17 cellular contexts compared by ENCODE assay signal in the genomic region with DNA sequence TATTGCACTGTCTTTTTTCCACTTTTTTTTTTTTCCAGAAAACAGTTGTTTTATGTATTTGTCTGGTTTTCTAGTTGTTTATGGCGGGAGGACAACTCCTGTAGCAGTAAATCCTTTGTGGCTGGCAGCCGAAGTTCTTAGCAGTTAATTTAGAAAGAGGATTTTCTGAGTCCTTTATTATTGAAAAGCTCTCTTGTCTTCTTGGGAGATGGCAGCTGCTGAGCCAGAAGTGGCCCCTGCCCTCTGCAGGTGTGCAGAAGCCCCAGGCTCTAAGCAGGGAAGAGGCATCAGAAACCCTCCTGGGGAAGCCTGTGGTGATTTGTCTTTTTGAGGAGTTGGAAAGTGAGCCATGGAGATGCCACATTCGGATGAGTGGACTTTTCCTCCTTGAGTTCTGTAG.
A peak's percentile ranks its signal among the peaks of the same experiment; 100 is the strongest.
DNase-seq lines count a peak whose midpoint lies in the region; ATAC-seq and TF ChIP-seq lines count a peak whose summit lies in the region.
"Had no signal": no experiment of that assay in that cellular context is flagged by ENCODE, and none has a peak within 500 bp of the region (broad histone marks: within the 10 kb centered on the region; RNA-seq: fewer than 3 reads in every experiment).

No MANE protein-coding gene starts in this region.

- H3K4me3 Mint-ChIP-seq in activated CD4-positive, alpha-beta memory T cell treated with anti-CD3 and anti-CD28 coated beads, Interleukin-2, amount 10 ng/mL, durations not matched to agents 7 days and 5 days: no peak overlapping the region
- no peak overlapping the region for H3K4me3 Mint-ChIP-seq in activated CD4-positive, alpha-beta memory T cell treated with anti-CD3 and anti-CD28 coated beads for 36 hours
- H3K4me3 Mint-ChIP-seq in T-helper 17 cell (peak overlapping the region; percentile 57), endothelial cell (ENCODE audit: unreplicated experiment) (no peak overlapping the region)

- H3K4me1 ChIP-seq in stomach: no peaks in the 10 kb centered on the region
- H3K4me1 ChIP-seq: A549 had no signal

- H3K4me1 Mint-ChIP-seq in activated CD4-positive, alpha-beta memory T cell treated with anti-CD3 and anti-CD28 coated beads, Interleukin-2, amount 10 ng/mL, durations not matched to agents 7 days and 5 days: peaks cover 12% of the 10 kb centered on the region
- peaks cover 14% of the 10 kb centered on the region for H3K4me1 Mint-ChIP-seq in activated CD4-positive, alpha-beta memory T cell treated with anti-CD3 and anti-CD28 coated beads for 36 hours (ENCODE audit: low read depth)
- H3K4me1 Mint-ChIP-seq in T-helper 17 cell (peaks cover 11% of the 10 kb centered on the region), endothelial cell (ENCODE audit: unreplicated experiment) (no peaks in the 10 kb centered on the region)

- H3K9me3 Mint-ChIP-seq in activated CD4-positive, alpha-beta memory T cell treated with anti-CD3 and anti-CD28 coated beads, Interleukin-2, amount 10 ng/mL, durations not matched to agents 7 days and 5 days: peaks cover 3% of the 10 kb centered on the region
- H3K9me3 Mint-ChIP-seq in activated CD4-positive, alpha-beta memory T cell treated with anti-CD3 and anti-CD28 coated beads for 36 hours: peaks cover 12% of the 10 kb centered on the region
- peaks cover 41% of the 10 kb centered on the region for H3K9me3 Mint-ChIP-seq in endothelial cell (ENCODE audit: unreplicated experiment)

- peaks cover 24% of the 10 kb centered on the region for H3K27me3 Mint-ChIP-seq in activated CD4-positive, alpha-beta memory T cell treated with anti-CD3 and anti-CD28 coated beads, Interleukin-2, amount 10 ng/mL, durations not matched to agents 7 days and 5 days
- H3K27me3 Mint-ChIP-seq in activated CD4-positive, alpha-beta memory T cell treated with anti-CD3 and anti-CD28 coated beads for 36 hours: peaks cover 23% of the 10 kb centered on the region
- H3K27me3 Mint-ChIP-seq in T-helper 17 cell (peaks cover 6% of the 10 kb centered on the region), endothelial cell (ENCODE audit: unreplicated experiment) (peaks cover 4% of the 10 kb centered on the region)

- CTCF ChIA-PET in activated CD4-positive, alpha-beta memory T cell treated with anti-CD3 and anti-CD28 coated beads, Interleukin-2, amount 10 ng/mL, durations not matched to agents 7 days and 5 days (lab: Charles Lee): no interaction called here
- CTCF ChIA-PET in activated CD4-positive, alpha-beta memory T cell treated with anti-CD3 and anti-CD28 coated beads for 36 hours (lab: Charles Lee): no interaction called here

- H3K27ac Mint-ChIP-seq in activated CD4-positive, alpha-beta memory T cell treated with anti-CD3 and anti-CD28 coated beads, Interleukin-2, amount 10 ng/mL, durations not matched to agents 7 days and 5 days: no peak overlapping the region
- no peak overlapping the region for H3K27ac Mint-ChIP-seq in activated CD4-positive, alpha-beta memory T cell treated with anti-CD3 and anti-CD28 coated beads for 36 hours
- H3K27ac Mint-ChIP-seq in T-helper 17 cell (no peak overlapping the region), endothelial cell (ENCODE audit: unreplicated experiment) (no peak overlapping the region)

- no peak overlapping the region for H3K27ac ChIP-seq in stomach
- H3K27ac ChIP-seq: A549, HL-60 had no signal

- WGBS in stomach, 5 donors: 44 to 61% (median 56%) methylated on average over 3 of the region's 3 CpGs

- ATAC-seq in T-helper 17 cell (no peak), left lobe of liver (no peak), HG03521 (IDR thresholded peaks at IDR 0.05; ENCODE audit: unreplicated experiment) (no peak)
- ATAC-seq: A549, K562, Panc1, Right ventricle myocardium inferior had no signal

- intact Hi-C loops in activated CD4-positive, alpha-beta memory T cell treated with anti-CD3 and anti-CD28 coated beads for 36 hours (cut with micrococcal nuclease): no loop called here
- intact Hi-C loops in stomach (cut with DNase I; ENCODE audit: low total_unique reads): no loop called here

- H3K36me3 ChIP-seq in stomach: no peaks in the 10 kb centered on the region

- no peak overlapping the region for H3K4me3 ChIP-seq in stomach
- H3K4me3 ChIP-seq: A549, K562 had no signal

- DNase-seq in activated CD4-positive, alpha-beta memory T cell treated with anti-CD3 and anti-CD28 coated beads, Interleukin-2, amount 10 ng/mL, durations not matched to agents 7 days and 5 days: peak; percentile 9
- no peak for DNase-seq in activated CD4-positive, alpha-beta memory T cell treated with anti-CD3 and anti-CD28 coated beads for 36 hours
- DNase-seq in T-helper 17 cell (no peak), left lobe of liver (ENCODE audit: low spot score) (peak; percentile 6), stomach (peak; percentile 3), endothelial cell (ENCODE audit: low spot score) (no peak), superior temporal gyrus (ENCODE audit: extremely low spot score) (no peak)
- DNase-seq: NCI-H1048, NCI-H146, NCI-H446, NCI-H774 had no signal

- TF ChIP-seq POLR2A in stomach (IDR thresholded peaks at IDR 0.05): no peak

- no peaks in the 10 kb centered on the region for H3K36me3 Mint-ChIP-seq in activated CD4-positive, alpha-beta memory T cell treated with anti-CD3 and anti-CD28 coated beads, Interleukin-2, amount 10 ng/mL, durations not matched to agents 7 days and 5 days (ENCODE audit: low read depth)
- peaks cover 4% of the 10 kb centered on the region for H3K36me3 Mint-ChIP-seq in activated CD4-positive, alpha-beta memory T cell treated with anti-CD3 and anti-CD28 coated beads for 36 hours
- no peaks in the 10 kb centered on the region for H3K36me3 Mint-ChIP-seq in T-helper 17 cell (ENCODE audit: low read depth)
- peaks cover 17% of the 10 kb centered on the region for H3K36me3 Mint-ChIP-seq in endothelial cell (ENCODE audit: low read depth, unreplicated experiment)

- peaks cover 0 to 13% (median 0%) of the 10 kb centered on the region in 3 donors for H3K27me3 ChIP-seq in stomach

- POLR2A ChIA-PET in activated CD4-positive, alpha-beta memory T cell treated with anti-CD3 and anti-CD28 coated beads, Interleukin-2, amount 10 ng/mL, durations not matched to agents 7 days and 5 days (lab: Charles Lee): no interaction called here
- POLR2A ChIA-PET in activated CD4-positive, alpha-beta memory T cell treated with anti-CD3 and anti-CD28 coated beads for 36 hours (lab: Charles Lee): no interaction called here

- no peak for TF ChIP-seq EP300 in stomach (IDR thresholded peaks at IDR 0.05)

- H3K9me3 ChIP-seq in T-helper 17 cell (ENCODE audit: control insufficient read depth, low read length, poor library complexity, severe bottlenecking) (no peaks in the 10 kb centered on the region), stomach (peaks cover 0 to 28% (median 23%) of the 10 kb centered on the region in 4 donors)

- TF ChIP-seq CTCF in stomach (IDR thresholded peaks at IDR 0.05) (no peak), endothelial cell (IDR thresholded peaks at IDR 0.05; ENCODE audit: unreplicated experiment) (no peak)

Comparison
In these comparisons a context has a peak if more than half of its experiments do, and no peak if none do; other contexts are left out.
1. DNase-seq: peak in activated CD4-positive, alpha-beta memory T cell treated with anti-CD3 and anti-CD28 coated beads, Interleukin-2, amount 10 ng/mL, durations not matched to agents 7 days and 5 days (single experiment), left lobe of liver (single experiment) and stomach (single experiment); none in activated CD4-positive, alpha-beta memory T cell treated with anti-CD3 and anti-CD28 coated beads for 36 hours (single experiment), T-helper 17 cell (0 of 3), endothelial cell (single experiment) and superior temporal gyrus (single experiment).